In genomic region chr20:62589720-62590119, GRCh38 we compare ENCODE assay signal across 13 cellular contexts. TPM values are rescaled to one million over a fixed set of nuclear protein-coding genes. Genes with fewer than 3 reads are reported as not detected.
A peak's percentile ranks its signal among the peaks of the same experiment; 100 is the strongest.
DNase-seq lines count a peak whose midpoint lies in the region; ATAC-seq, FAIRE-seq and TF ChIP-seq lines count a peak whose summit lies in the region.
"Had no signal": no experiment of that assay in that cellular context is flagged by ENCODE, and none has a peak within 500 bp of the region (broad histone marks: within the 10 kb centered on the region; RNA-seq: fewer than 3 reads in every experiment).

No MANE protein-coding gene starts in this region.

- CTCF ChIA-PET in Panc1 (lab: Charles Lee), result no interaction called here
- CTCF ChIA-PET in H1 (lab: Charles Lee; ENCODE audit: partially characterized antibody), result interaction anchor here (1.2 to 7.6 kb wide), 9 partner anchors 9 to 55 kb away, joined by 3 to 45 read pairs (median 7); no protein-coding TSS in a partner anchor

- H3F3A ChIP-seq in MM.1S (ENCODE audit: insufficient read depth, low read length), result no peaks in the 10 kb centered on the region

- ATAC-seq in left ventricle myocardium superior (no peak), heart right ventricle (no peak), Panc1 (no peak)
- ATAC-seq: K562 had no signal

- H3K9me3 ChIP-seq in heart right ventricle (no peaks in the 10 kb centered on the region), Panc1 (ENCODE audit: control insufficient read depth, insufficient read depth, low read depth, low read length) (no peaks in the 10 kb centered on the region), H1 (ENCODE audit: insufficient read depth in 2 of 2, low read depth in 1 of 2, low read length in 1 of 2) (no peaks in the 10 kb centered on the region), MM.1S (replicated peaks; ENCODE audit: insufficient read depth, low read length) (no peaks in the 10 kb centered on the region)

- peak overlapping the region; percentile 94; the same call in 1 of the 2 replicates for H2BK12ac ChIP-seq in H1 (ENCODE audit: low read depth, low read length)

- TF ChIP-seq EP300 in H1 (IDR thresholded peaks at IDR 0.05; ENCODE audit: borderline replicate concordance in 1 of 2, low read depth in 2 of 2, low read length in 2 of 2), result no peak

- no peak overlapping the region for H3K18ac ChIP-seq in H1 (ENCODE audit: extremely low read depth, low read length)

- H2BK15ac ChIP-seq in H1 (ENCODE audit: low read length), result no peak overlapping the region

- H3K79me2 ChIP-seq in H1 (ENCODE audit: control insufficient read depth in 1 of 2, insufficient read depth in 2 of 2, low read length in 2 of 2) (no peaks in the 10 kb centered on the region), MM.1S (ENCODE audit: low read length) (no peaks in the 10 kb centered on the region)

- intact Hi-C loops in left ventricle myocardium superior (cut with micrococcal nuclease), result no loop called here
- intact Hi-C loops in heart right ventricle (cut with DNase I), result no loop called here
- intact Hi-C loops in Panc1 (cut with micrococcal nuclease; ENCODE audit: unreplicated experiment), result no loop called here

- H3K23me2 ChIP-seq in H1 (ENCODE audit: low read depth, low read length), result peaks cover 3% of the 10 kb centered on the region

- no peak overlapping the region for H4K5ac ChIP-seq in H1 (ENCODE audit: insufficient read length, low read depth, low read length)

- H3K79me1 ChIP-seq in H1 (ENCODE audit: low read depth, low read length), result no peaks in the 10 kb centered on the region

- H3K9me2 ChIP-seq in MM.1S (replicated peaks; ENCODE audit: insufficient read depth, low read length), result no peaks in the 10 kb centered on the region

- no peak for FAIRE-seq in H1 (lab: Jason Lieb, UNC)
- FAIRE-seq: GM12891, K562 had no signal

- H3K36me3 Mint-ChIP-seq in endothelial cell (ENCODE audit: low read depth, unreplicated experiment), result no peaks in the 10 kb centered on the region
- H3K36me3 Mint-ChIP-seq: CD4-positive, alpha-beta memory T cell had no signal

- TF ChIP-seq RAD21 in H1 (IDR thresholded peaks at IDR 0.05 in 1 of 2, conservative IDR thresholded peaks at IDR 0.05 in 1 of 2; ENCODE audit: low read depth in 2 of 2, low read length in 2 of 2), result no peak

- H2BK120ac ChIP-seq in H1 (replicated peaks; ENCODE audit: low read depth, low read length), result no peak overlapping the region

- DNase-seq in left ventricle myocardium superior (peak; percentile 9), heart right ventricle (no peak), Panc1 (ENCODE audit: low read depth, low spot score) (no peak), H1 (ENCODE audit: low read depth in 1 of 2, low spot score in 2 of 2) (no peak), LoVo (ENCODE audit: low spot score) (no peak), MM.1S (no peak), endothelial cell (ENCODE audit: low spot score) (no peak)
- DNase-seq: CD4-positive, alpha-beta memory T cell; DMS79 had no signal

- H2AFZ ChIP-seq in H1 (ENCODE audit: low read length) (no peak overlapping the region), MM.1S (ENCODE audit: low read length) (no peak overlapping the region)

- H3K9ac ChIP-seq in H1 (replicated peaks in 1 of 4; ENCODE audit: extremely low read depth in 1 of 4, low read depth in 3 of 4, low read length in 3 of 4) (peak overlapping the region in 1 of 4 experiments; percentile 13; a peak in 1 of 7 replicates), MM.1S (ENCODE audit: low read length) (no peak overlapping the region)

- no peak overlapping the region for H3K56ac ChIP-seq in H1 (replicated peaks; ENCODE audit: insufficient read length, low read depth, low read length)

- H3K4ac ChIP-seq in H1 (replicated peaks; ENCODE audit: insufficient read length, low read depth, low read length), result no peak overlapping the region

- BruUV-seq in Panc1 (replicated peaks; lab: Mats Ljungman, UMichigan), result no TSS peak

- no peak for TF ChIP-seq POLR2A in H1 (IDR thresholded peaks at IDR 0.05; ENCODE audit: control extremely low read depth in 1 of 2, low read depth in 2 of 2, low read length in 2 of 2)

- no peak overlapping the region for H3K14ac ChIP-seq in H1 (ENCODE audit: insufficient read length)

- H3K27me3 ChIP-seq in heart right ventricle (peaks cover 0 to 61% (median 24%) of the 10 kb centered on the region in 7 donors), Panc1 (ENCODE audit: control insufficient read depth, insufficient read depth, low read length) (no peaks in the 10 kb centered on the region), H1 (replicated peaks in 1 of 4; ENCODE audit: control insufficient read depth in 3 of 4, extremely low read depth in 1 of 4, insufficient read depth in 3 of 4, low read length in 3 of 4) (no peaks in the 10 kb centered on the region; a peak in 1 of 7 replicates), MM.1S (replicated peaks; ENCODE audit: insufficient read depth, low read length) (peaks cover 90% of the 10 kb centered on the region)

- H3K27me3 Mint-ChIP-seq in endothelial cell (ENCODE audit: unreplicated experiment), result peaks cover 7% of the 10 kb centered on the region

- no peak overlapping the region for H3K23ac ChIP-seq in H1 (ENCODE audit: insufficient read length)

- no peak overlapping the region for H4K91ac ChIP-seq in H1 (replicated peaks; ENCODE audit: insufficient read length, low read length)

- 85 to 88% methylated on average over 14 of the region's 14 CpGs for WGBS in heart right ventricle, 2 donors
- 82% methylated on average over 14 of the region's 14 CpGs; no CpG with 5 or more reads in 1 of the 2 experiments for WGBS in H1 (ENCODE audit: extremely low coverage in 1 of 2, insufficient coverage in 1 of 2, insufficient read length in 1 of 2, insufficient replicate concordance in 2 of 2, low coverage in 1 of 2, low lambda C conversion rate in 2 of 2, missing lambda C conversion rate in 1 of 2), 2 experiments

- H3K4me3 ChIP-seq in heart right ventricle, result no peak overlapping the region
- no peak overlapping the region for H3K4me3 ChIP-seq in Panc1 (ENCODE audit: low read depth in 2 of 2, low read length in 2 of 2)
- H3K4me3 ChIP-seq in H1 (ENCODE audit: extremely low read depth in 1 of 4, insufficient read depth in 2 of 4, low read depth in 3 of 4, low read length in 4 of 4), result no peak overlapping the region
- no peak overlapping the region for H3K4me3 ChIP-seq in MM.1S (ENCODE audit: low read length)
- H3K4me3 ChIP-seq: K562 had no signal

- H3K36me3 ChIP-seq in heart right ventricle (no peaks in the 10 kb centered on the region), Panc1 (ENCODE audit: control insufficient read depth, insufficient read depth, low read length) (no peaks in the 10 kb centered on the region), H1 (ENCODE audit: control insufficient read depth in 2 of 4, insufficient read depth in 4 of 4, low read length in 3 of 4) (no peaks in the 10 kb centered on the region), MM.1S (replicated peaks; ENCODE audit: insufficient read depth, low read length) (no peaks in the 10 kb centered on the region)

- no peak overlapping the region for H2BK5ac ChIP-seq in H1 (ENCODE audit: low read depth, low read length)

- H3K4me1 Mint-ChIP-seq in endothelial cell (ENCODE audit: unreplicated experiment), result no peaks in the 10 kb centered on the region
- H3K4me1 Mint-ChIP-seq: CD4-positive, alpha-beta memory T cell had no signal

- H2BK20ac ChIP-seq in H1 (ENCODE audit: low read length), result no peak overlapping the region

- H4K8ac ChIP-seq in H1 (ENCODE audit: extremely low read depth, insufficient read depth, low read length), result no peak overlapping the region

- H3K4me3 Mint-ChIP-seq in endothelial cell (ENCODE audit: unreplicated experiment), result no peak overlapping the region
- H3K4me3 Mint-ChIP-seq: CD4-positive, alpha-beta memory T cell had no signal

- H3K27ac ChIP-seq in heart right ventricle (no peak overlapping the region), Panc1 (ENCODE audit: low read length) (peak overlapping the region; percentile 83), H1 (ENCODE audit: low read depth, low read length) (no peak overlapping the region), MM.1S (ENCODE audit: low read length) (no peak overlapping the region)
- H3K27ac ChIP-seq: C4-2B, HL-60 had no signal

- POLR2A ChIA-PET in Panc1 (lab: Charles Lee) (no interaction called here), H1 (lab: Charles Lee; ENCODE audit: partially characterized antibody) (no interaction called here)

- H3K9me3 Mint-ChIP-seq in endothelial cell (ENCODE audit: unreplicated experiment), result no peaks in the 10 kb centered on the region

- no peak overlapping the region for H3K27ac Mint-ChIP-seq in endothelial cell (ENCODE audit: unreplicated experiment)
- H3K27ac Mint-ChIP-seq: CD4-positive, alpha-beta memory T cell had no signal

- H3K4me1 ChIP-seq in heart right ventricle, result peaks cover 0 to 11% (median 0%) of the 10 kb centered on the region in 9 donors
- H3K4me1 ChIP-seq in Panc1 (ENCODE audit: control insufficient read depth, insufficient read depth, low read length), result peaks cover 42% of the 10 kb centered on the region
- H3K4me1 ChIP-seq in H1 (replicated peaks in 1 of 4; ENCODE audit: control insufficient read depth in 3 of 4, insufficient read depth in 4 of 4, low read length in 3 of 4), result no peaks in the 10 kb centered on the region; a peak in 1 of 7 replicates
- no peaks in the 10 kb centered on the region for H3K4me1 ChIP-seq in MM.1S (ENCODE audit: low read length)

- 0 out of 2 replicates have a peak overlapping the region, but pooled peaks have one; percentile 82 for H2AK5ac ChIP-seq in H1 (ENCODE audit: low read depth, low read length)

- no peak for TF ChIP-seq CTCF in heart right ventricle (IDR thresholded peaks at IDR 0.05)
- TF ChIP-seq CTCF in Panc1 (IDR thresholded peaks at IDR 0.05), result no peak
- no peak for TF ChIP-seq CTCF in H1 (IDR thresholded peaks at IDR 0.05; ENCODE audit: control extremely low read depth in 1 of 3, insufficient read depth in 1 of 3, low read depth in 1 of 3, low read length in 3 of 3)
- no peak for TF ChIP-seq CTCF in MM.1S (IDR thresholded peaks at IDR 0.05; ENCODE audit: low read length)
- no peak for TF ChIP-seq CTCF in endothelial cell (IDR thresholded peaks at IDR 0.05; ENCODE audit: unreplicated experiment)

- in situ Hi-C loops in Panc1 (cut with HindIII; ENCODE audit: low pct_unique_long_range_greater_than_20kb, low sequenced_read_pairs), result no loop called here

- no peak overlapping the region for H3K4me2 ChIP-seq in H1 (ENCODE audit: insufficient read depth in 1 of 2, low read depth in 2 of 2, low read length in 2 of 2)
- no peak overlapping the region for H3K4me2 ChIP-seq in MM.1S (ENCODE audit: low read depth, low read length)

- H4K20me1 ChIP-seq in H1 (replicated peaks in 1 of 2; ENCODE audit: control insufficient read depth in 1 of 2, insufficient read depth in 2 of 2, low read length in 2 of 2), result peaks cover 0 to 11% of the 10 kb centered on the region in 2 experiments
- H4K20me1 ChIP-seq in MM.1S (ENCODE audit: insufficient read depth, low read length), result no peaks in the 10 kb centered on the region

RNA-seq across cellular contexts. Expression of gene SLCO4A1, which starts 52.6 kb away (rescaled TPM):
- total RNA-seq in left ventricle myocardium superior, result 9.4 TPM
- total RNA-seq in heart right ventricle, result 10 to 100 TPM in 3 of 10 donors, 1 to 10 TPM in 7; 1.5 to 34.3 (median 4.9) TPM
- polyA plus RNA-seq in heart right ventricle, result 10 to 100 TPM; 21.7 to 52.7 TPM
- total RNA-seq in Panc1 (2021; ENCODE audit: unreplicated experiment), result 167 TPM
- 145 TPM for polyA plus RNA-seq in Panc1 (2012; ENCODE audit: insufficient read length)
- total RNA-seq in H1 (2021; fragmentation: NEBNext Ultra II Directional; extraction: Animal tissue kit (Norgen Biotek cat#: 25700)), result 18.2 and 18.5 TPM in 2 replicates
- polyA plus RNA-seq in H1 (2011; rRNA removed), result 10.5 and 13.3 TPM in 2 replicates
- polyA plus RNA-seq in H1 (2011; cell fraction: cytosol; rRNA removed), result 10.5 TPM
- 30.4 TPM for polyA plus RNA-seq in H1 (2011; cell fraction: nucleus; rRNA removed)
- 15.4 to 21.3 TPM (median 15.8 TPM) in 4 replicates for polyA plus RNA-seq in H1 (2012, experiment 1 of 2)
- polyA plus RNA-seq in H1 (2012, experiment 2 of 2), result 19.2 TPM
- 19.8 TPM for polyA plus RNA-seq in H1 (2013, experiment 1 of 2)
- polyA plus RNA-seq in H1 (2013, experiment 2 of 2), result 21.9 TPM
- polyA minus RNA-seq in H1 (2011; rRNA and poly(A)+ RNA removed), result 6.1 and 7.4 TPM in 2 replicates
- polyA minus RNA-seq in H1 (2011; cell fraction: cytosol; rRNA and poly(A)+ RNA removed), result 9.3 TPM
- polyA minus RNA-seq in H1 (2011; cell fraction: nucleus; rRNA and poly(A)+ RNA removed), result 10.6 TPM
- total RNA-seq in endothelial cell (ENCODE audit: unreplicated experiment), result 1.4 TPM
